ENCODE assay signal across 29 cellular contexts in genomic region chr1:1559066-1559465, GRCh38. TPM values are rescaled to one million over a fixed set of nuclear protein-coding genes. Genes with fewer than 3 reads are reported as not detected.
A peak's percentile ranks its signal among the peaks of the same experiment; 100 is the strongest.
DNase-seq lines count a peak whose midpoint lies in the region; ATAC-seq and TF ChIP-seq lines count a peak whose summit lies in the region.
"Had no signal": no experiment of that assay in that cellular context is flagged by ENCODE, and none has a peak within 500 bp of the region (broad histone marks: within the 10 kb centered on the region; RNA-seq: fewer than 3 reads in every experiment).

No MANE protein-coding gene starts in this region.

- H3K27ac Mint-ChIP-seq in activated CD8-positive, alpha-beta T cell treated with anti-CD3 and anti-CD28 coated beads, Interleukin-2, amount 10 ng/mL, durations not matched to agents 7 days and 5 days: peak overlapping the region; percentile 44
- H3K27ac Mint-ChIP-seq in activated CD8-positive, alpha-beta T cell treated with anti-CD3 and anti-CD28 coated beads for 36 hours: no peak overlapping the region
- peak overlapping the region; percentile 66 for H3K27ac Mint-ChIP-seq in mesothelial cell of epicardium
- H3K27ac Mint-ChIP-seq: stimulated activated naive CD8-positive, alpha-beta T cell treated with anti-CD3 and anti-CD28 coated beads, Interleukin-15, Interleukin-2, amounts not matched to agents 100 ng/mL and 50 ng/mL, for 24 hours had no signal

- H3K4me1 ChIP-seq in OCI-LY7 (ENCODE audit: insufficient read depth, low read length, poor library complexity, severe bottlenecking): peaks cover 38% of the 10 kb centered on the region
- H3K4me1 ChIP-seq in body of pancreas: no peaks in the 10 kb centered on the region
- H3K4me1 ChIP-seq: breast epithelium, vagina had no signal

- no peak overlapping the region for H3K4me2 ChIP-seq in OCI-LY7 (ENCODE audit: low read length)

- 66 to 67% methylated on average over 17 of the region's 17 CpGs for whole genome bisulfite sequencing in body of pancreas, 2 donors

- POLR2A ChIA-PET in activated CD8-positive, alpha-beta T cell treated with anti-CD3 and anti-CD28 coated beads, Interleukin-2, amount 10 ng/mL, durations not matched to agents 7 days and 5 days (lab: Charles Lee): no interaction called here
- POLR2A ChIA-PET in activated CD8-positive, alpha-beta T cell treated with anti-CD3 and anti-CD28 coated beads for 36 hours (lab: Charles Lee): interaction anchor here (0.5 to 2.2 kb wide), 5 partner anchors 11 to 55 kb away, joined by 3 to 8 read pairs (median 3); no protein-coding TSS in a partner anchor
- POLR2A ChIA-PET in OCI-LY7 (lab: Charles Lee): no interaction called here

- peak overlapping the region; percentile 72 for H3K27ac ChIP-seq in OCI-LY7 (ENCODE audit: low read depth, low read length, poor library complexity, severe bottlenecking)
- H3K27ac ChIP-seq in body of pancreas: no peak overlapping the region
- H3K27ac ChIP-seq: 22Rv1, breast epithelium, gastroesophageal sphincter, thoracic aorta, vagina had no signal

- no peaks in the 10 kb centered on the region for H3K9me3 ChIP-seq in OCI-LY7 (ENCODE audit: low read length)
- no peaks in the 10 kb centered on the region for H3K9me3 ChIP-seq in body of pancreas
- H3K9me3 ChIP-seq: breast epithelium, gastroesophageal sphincter, thoracic aorta, vagina had no signal

- peaks cover 7% of the 10 kb centered on the region for H3K4me1 Mint-ChIP-seq in activated CD8-positive, alpha-beta T cell treated with anti-CD3 and anti-CD28 coated beads, Interleukin-2, amount 10 ng/mL, durations not matched to agents 7 days and 5 days (ENCODE audit: low read depth)
- H3K4me1 Mint-ChIP-seq in activated CD8-positive, alpha-beta T cell treated with anti-CD3 and anti-CD28 coated beads for 36 hours (ENCODE audit: low read depth): peaks cover 4% of the 10 kb centered on the region
- H3K4me1 Mint-ChIP-seq in mesothelial cell of epicardium: no peaks in the 10 kb centered on the region

- H3K4me3 Mint-ChIP-seq in activated CD8-positive, alpha-beta T cell treated with anti-CD3 and anti-CD28 coated beads, Interleukin-2, amount 10 ng/mL, durations not matched to agents 7 days and 5 days: no peak overlapping the region
- H3K4me3 Mint-ChIP-seq in activated CD8-positive, alpha-beta T cell treated with anti-CD3 and anti-CD28 coated beads for 36 hours: no peak overlapping the region
- no peak overlapping the region for H3K4me3 Mint-ChIP-seq in mesothelial cell of epicardium
- H3K4me3 Mint-ChIP-seq: effector memory CD8-positive, alpha-beta T cell; IgD-negative memory B cell; immature natural killer cell; stimulated activated naive CD8-positive, alpha-beta T cell treated with anti-CD3 and anti-CD28 coated beads, Interleukin-15, Interleukin-2, amounts not matched to agents 100 ng/mL and 50 ng/mL, for 24 hours had no signal

- peaks cover 5% of the 10 kb centered on the region; the same call in 1 of the 2 replicates for H3K79me2 ChIP-seq in OCI-LY7 (ENCODE audit: insufficient read depth, low read depth, low read length)

- no peaks in the 10 kb centered on the region for H3K27me3 Mint-ChIP-seq in activated CD8-positive, alpha-beta T cell treated with anti-CD3 and anti-CD28 coated beads, Interleukin-2, amount 10 ng/mL, durations not matched to agents 7 days and 5 days (ENCODE audit: low read depth)
- H3K27me3 Mint-ChIP-seq in activated CD8-positive, alpha-beta T cell treated with anti-CD3 and anti-CD28 coated beads for 36 hours: no peaks in the 10 kb centered on the region
- no peaks in the 10 kb centered on the region for H3K27me3 Mint-ChIP-seq in mesothelial cell of epicardium (ENCODE audit: low read depth)
- H3K27me3 Mint-ChIP-seq: CD4-positive, CD25-positive, alpha-beta regulatory T cell; effector memory CD8-positive, alpha-beta T cell; IgD-negative memory B cell; naive B cell; stimulated activated naive CD8-positive, alpha-beta T cell treated with anti-CD3 and anti-CD28 coated beads, Interleukin-15, Interleukin-2, amounts not matched to agents 100 ng/mL and 50 ng/mL, for 24 hours had no signal

- H3K27me3 ChIP-seq in body of pancreas: no peaks in the 10 kb centered on the region
- H3K27me3 ChIP-seq: breast epithelium, gastroesophageal sphincter, vagina had no signal

- H3K36me3 Mint-ChIP-seq in activated CD8-positive, alpha-beta T cell treated with anti-CD3 and anti-CD28 coated beads, Interleukin-2, amount 10 ng/mL, durations not matched to agents 7 days and 5 days (ENCODE audit: low read depth): peaks cover 23% of the 10 kb centered on the region
- peaks cover 19% of the 10 kb centered on the region for H3K36me3 Mint-ChIP-seq in activated CD8-positive, alpha-beta T cell treated with anti-CD3 and anti-CD28 coated beads for 36 hours (ENCODE audit: low read depth)
- H3K36me3 Mint-ChIP-seq in mesothelial cell of epicardium: peaks cover 20% of the 10 kb centered on the region
- H3K36me3 Mint-ChIP-seq: IgD-negative memory B cell, naive B cell had no signal

- no peak for TF ChIP-seq POLR2A in body of pancreas (IDR thresholded peaks at IDR 0.05)

- peaks cover 56% of the 10 kb centered on the region for H3K36me3 ChIP-seq in OCI-LY7 (ENCODE audit: insufficient read depth, low read length)
- peaks cover 0 to 16% of the 10 kb centered on the region in 2 donors for H3K36me3 ChIP-seq in body of pancreas (replicated peaks in 1 of 2; ENCODE audit: insufficient read depth in 1 of 2, low read depth in 2 of 2)
- H3K36me3 ChIP-seq: breast epithelium had no signal

- intact Hi-C loops in activated CD8-positive, alpha-beta T cell treated with anti-CD3 and anti-CD28 coated beads for 36 hours (cut with micrococcal nuclease): no loop called here
- intact Hi-C loops in OCI-LY7 (cut with micrococcal nuclease; ENCODE audit: unreplicated experiment): no loop called here
- intact Hi-C loops in body of pancreas (cut with DNase I): no loop called here

- H4K20me1 ChIP-seq in OCI-LY7 (ENCODE audit: insufficient read depth, low read length): no peaks in the 10 kb centered on the region

- ATAC-seq in activated CD8-positive, alpha-beta T cell treated with anti-CD3 and anti-CD28 coated beads, Interleukin-2, amount 10 ng/mL, durations not matched to agents 7 days and 5 days: no peak
- no peak for ATAC-seq in activated CD8-positive, alpha-beta T cell treated with anti-CD3 and anti-CD28 coated beads for 36 hours
- ATAC-seq in body of pancreas (peak; percentile 12), GM21737 (IDR thresholded peaks at IDR 0.05; ENCODE audit: unreplicated experiment) (no peak), GM18867 (IDR thresholded peaks at IDR 0.05; ENCODE audit: unreplicated experiment) (no peak)
- ATAC-seq: effector memory CD8-positive, alpha-beta T cell; gastroesophageal sphincter; left colon; PC-3 had no signal

- H3K9me2 ChIP-seq in OCI-LY7 (ENCODE audit: insufficient read depth, low read length): no peaks in the 10 kb centered on the region

- no peak for TF ChIP-seq CTCF in activated CD8-positive, alpha-beta T cell treated with anti-CD3 and anti-CD28 coated beads for 36 hours (IDR thresholded peaks at IDR 0.05)
- TF ChIP-seq CTCF in OCI-LY7 (conservative IDR thresholded peaks at IDR 0.05; ENCODE audit: low read length): no peak
- no peak for TF ChIP-seq CTCF in body of pancreas (IDR thresholded peaks at IDR 0.05)
- no peak for TF ChIP-seq CTCF in mesothelial cell of epicardium (IDR thresholded peaks at IDR 0.05; ENCODE audit: unreplicated experiment)

- no peak overlapping the region for H2AFZ ChIP-seq in OCI-LY7 (ENCODE audit: low read length)

- no TSS peak for BruUV-seq in OCI-LY7 (replicated peaks; lab: Mats Ljungman, UMichigan)

- no peaks in the 10 kb centered on the region for H3K9me3 Mint-ChIP-seq in activated CD8-positive, alpha-beta T cell treated with anti-CD3 and anti-CD28 coated beads, Interleukin-2, amount 10 ng/mL, durations not matched to agents 7 days and 5 days (ENCODE audit: insufficient read depth)
- H3K9me3 Mint-ChIP-seq in activated CD8-positive, alpha-beta T cell treated with anti-CD3 and anti-CD28 coated beads for 36 hours: no peaks in the 10 kb centered on the region
- H3K9me3 Mint-ChIP-seq in mesothelial cell of epicardium: no peaks in the 10 kb centered on the region
- H3K9me3 Mint-ChIP-seq: effector memory CD8-positive, alpha-beta T cell; IgD-negative memory B cell; immature natural killer cell; naive B cell; stimulated activated naive CD8-positive, alpha-beta T cell treated with anti-CD3 and anti-CD28 coated beads, Interleukin-15, Interleukin-2, amounts not matched to agents 100 ng/mL and 50 ng/mL, for 24 hours had no signal

- H3K4me3 ChIP-seq in OCI-LY7 (ENCODE audit: low read depth, low read length, poor library complexity, severe bottlenecking) (no peak overlapping the region), body of pancreas (no peak overlapping the region)
- H3K4me3 ChIP-seq: breast epithelium, gastroesophageal sphincter, thoracic aorta, vagina had no signal

- DNase-seq in activated CD8-positive, alpha-beta T cell treated with anti-CD3 and anti-CD28 coated beads, Interleukin-2, amount 10 ng/mL, durations not matched to agents 7 days and 5 days: no peak
- no peak for DNase-seq in activated CD8-positive, alpha-beta T cell treated with anti-CD3 and anti-CD28 coated beads for 36 hours
- DNase-seq in OCI-LY7 (ENCODE audit: low spot score): no peak
- no peak for DNase-seq in body of pancreas
- DNase-seq in mesothelial cell of epicardium (ENCODE audit: low spot score in 2 of 2, unreplicated experiment in 2 of 2): no peak
- no peak for DNase-seq in stimulated activated CD4-positive, alpha-beta T cell treated with anti-CD3 and anti-CD28 coated beads, Interleukin-2, amount 100 ng/mL, for 48 hours
- DNase-seq: amygdala; CD4-positive, CD25-positive, alpha-beta regulatory T cell; effector memory CD8-positive, alpha-beta T cell; hypothalamus; immature natural killer cell; left colon; naive B cell; NCI-H1092 treated with DMSO at 0.1 percent for 48 hours; NCI-H1930; NCI-H524 treated with DMSO at 0.1 percent for 48 hours; PC-3; SHP77; T1000 had no signal

- CTCF ChIA-PET in activated CD8-positive, alpha-beta T cell treated with anti-CD3 and anti-CD28 coated beads, Interleukin-2, amount 10 ng/mL, durations not matched to agents 7 days and 5 days (lab: Charles Lee): no interaction called here
- CTCF ChIA-PET in activated CD8-positive, alpha-beta T cell treated with anti-CD3 and anti-CD28 coated beads for 36 hours (lab: Charles Lee): interaction anchor here (1.5 kb wide), 1 partner anchor 70 kb away, joined by 3 read pairs; no protein-coding TSS in a partner anchor
- CTCF ChIA-PET in OCI-LY7 (lab: Charles Lee; ENCODE audit: unreplicated experiment): no interaction called here

RNA-seq across cellular contexts. Expression of gene SSU72, which starts 15.6 kb away (rescaled TPM):
- 100 to 1,000 TPM; 123 to 129 TPM for total RNA-seq in activated CD8-positive, alpha-beta T cell treated with anti-CD3 and anti-CD28 coated beads, Interleukin-2, amount 10 ng/mL, durations not matched to agents 7 days and 5 days
- total RNA-seq in activated CD8-positive, alpha-beta T cell treated with anti-CD3 and anti-CD28 coated beads for 36 hours: 100 to 1,000 TPM; 111 to 113 TPM
- total RNA-seq in OCI-LY7 (2014; rRNA removed; shearing (Covaris generic)): 97.7 and 101 TPM in 2 replicates
- 141 and 149 TPM in 2 replicates for total RNA-seq in OCI-LY7 (2022)
- 100 to 1,000 TPM in 1 of 2 donors, 10 to 100 TPM in 1; 82.1 to 113 TPM for total RNA-seq in body of pancreas
- total RNA-seq in mesothelial cell of epicardium: 97.2 to 98.8 TPM (median 97.4 TPM) in 3 replicates

RNA-seq across cellular contexts. Expression of gene TMEM240, which starts 18.6 kb away (rescaled TPM):
- total RNA-seq in activated CD8-positive, alpha-beta T cell treated with anti-CD3 and anti-CD28 coated beads, Interleukin-2, amount 10 ng/mL, durations not matched to agents 7 days and 5 days: 1 to 10 TPM; 1.0 to 1.1 TPM
- under 1 TPM; 0.45 to 0.74 TPM for total RNA-seq in activated CD8-positive, alpha-beta T cell treated with anti-CD3 and anti-CD28 coated beads for 36 hours
- 0.64 and 0.76 TPM in 2 replicates for total RNA-seq in OCI-LY7 (2014; rRNA removed; shearing (Covaris generic))
- total RNA-seq in OCI-LY7 (2022) (2.1 and 2.7 TPM in 2 replicates), body of pancreas (1 to 10 TPM; 1.0 to 3.6 TPM), mesothelial cell of epicardium (16.7 to 18.3 TPM (median 17.3 TPM) in 3 replicates)
- total RNA-seq: CD4-positive, CD25-positive, alpha-beta regulatory T cell had no signal

RNA-seq across cellular contexts. Expression of gene FNDC10, which starts 40.9 kb away (rescaled TPM):
- total RNA-seq in activated CD8-positive, alpha-beta T cell treated with anti-CD3 and anti-CD28 coated beads, Interleukin-2, amount 10 ng/mL, durations not matched to agents 7 days and 5 days: 1 to 10 TPM; 7.5 to 9.3 TPM
- 1 to 10 TPM; 2.8 to 3.6 TPM for total RNA-seq in activated CD8-positive, alpha-beta T cell treated with anti-CD3 and anti-CD28 coated beads for 36 hours
- 2.7 and 3.1 TPM in 2 replicates for total RNA-seq in OCI-LY7 (2014; rRNA removed; shearing (Covaris generic))
- total RNA-seq in OCI-LY7 (2022) (1.3 and 2.7 TPM in 2 replicates), body of pancreas (1 to 10 TPM; 1.3 to 2.3 TPM), mesothelial cell of epicardium (5.4 to 6.2 TPM (median 5.4 TPM) in 3 replicates)
- total RNA-seq: skeletal muscle tissue had no signal

RNA-seq across cellular contexts. Expression of gene ATAD3A, which starts 47.1 kb away (rescaled TPM):
- 10 to 100 TPM; 51.6 to 57.4 TPM for total RNA-seq in activated CD8-positive, alpha-beta T cell treated with anti-CD3 and anti-CD28 coated beads, Interleukin-2, amount 10 ng/mL, durations not matched to agents 7 days and 5 days
- total RNA-seq in activated CD8-positive, alpha-beta T cell treated with anti-CD3 and anti-CD28 coated beads for 36 hours: 10 to 100 TPM; 61.7 to 65.1 TPM
- 79.9 and 81.9 TPM in 2 replicates for total RNA-seq in OCI-LY7 (2014; rRNA removed; shearing (Covaris generic))
- total RNA-seq in OCI-LY7 (2022) (83.3 and 88.6 TPM in 2 replicates), body of pancreas (10 to 100 TPM; 15.8 to 20.8 TPM), mesothelial cell of epicardium (31.8 to 35.4 TPM (median 35.3 TPM) in 3 replicates)

RNA-seq across cellular contexts. Expression of gene MIB2, which starts 56.2 kb away (rescaled TPM):
- 10 to 100 TPM; 49.3 to 50.7 TPM for total RNA-seq in activated CD8-positive, alpha-beta T cell treated with anti-CD3 and anti-CD28 coated beads, Interleukin-2, amount 10 ng/mL, durations not matched to agents 7 days and 5 days
- 10 to 100 TPM; 40.1 to 41.3 TPM for total RNA-seq in activated CD8-positive, alpha-beta T cell treated with anti-CD3 and anti-CD28 coated beads for 36 hours
- 46.4 and 64.9 TPM in 2 replicates for total RNA-seq in OCI-LY7 (2014; rRNA removed; shearing (Covaris generic))
- total RNA-seq in OCI-LY7 (2022) (54.0 and 55.3 TPM in 2 replicates), body of pancreas (100 to 1,000 TPM in 1 of 2 donors, 10 to 100 TPM in 1; 57.6 to 101 TPM), mesothelial cell of epicardium (110 to 117 TPM (median 112 TPM) in 3 replicates)
